ENCODE assay signal across 8 cellular contexts in the genomic region with DNA sequence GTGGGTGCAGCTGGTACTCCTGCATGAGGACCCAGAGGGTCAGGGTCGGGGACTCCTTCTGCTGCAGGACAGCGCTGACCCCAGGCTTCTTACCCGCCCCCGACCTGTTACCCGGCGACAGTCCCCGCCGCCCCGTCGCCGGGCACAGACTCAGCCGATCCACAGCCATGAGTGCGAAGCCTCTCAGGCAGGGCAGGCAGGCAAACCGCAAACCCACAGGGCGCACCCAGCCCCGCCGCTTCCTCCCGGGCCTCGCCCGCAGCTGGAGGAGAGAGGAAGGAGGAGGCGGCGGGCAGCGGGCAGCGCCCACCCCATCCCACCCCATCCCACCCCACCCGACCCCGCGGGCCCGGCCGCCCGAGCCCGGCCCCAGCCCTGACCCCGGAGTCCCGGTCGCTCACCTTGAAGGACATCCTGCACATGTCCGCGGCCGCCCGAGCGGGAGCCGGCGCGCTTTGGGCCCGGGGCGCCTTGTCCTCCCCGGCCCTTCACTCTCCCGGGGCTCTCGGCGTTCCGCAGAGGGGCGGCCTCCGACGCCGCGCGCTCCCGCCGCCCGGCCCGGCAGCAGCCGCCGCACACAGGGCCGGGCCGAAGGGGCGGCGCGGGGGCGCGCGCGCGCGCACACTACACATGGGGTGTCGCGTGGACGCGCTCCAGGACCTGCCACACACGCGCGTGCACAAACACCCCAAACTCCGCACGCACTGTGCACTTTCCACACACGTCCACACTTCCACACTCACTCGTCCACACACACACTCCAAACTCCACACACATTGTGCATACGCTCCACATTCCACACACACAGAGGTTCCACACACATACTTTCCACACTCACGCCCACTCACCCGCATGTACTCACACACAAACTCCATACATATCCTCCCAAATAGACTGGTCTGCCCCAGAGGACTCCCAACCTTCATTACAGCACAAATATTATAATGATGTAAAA. TPM values are rescaled to one million over a fixed set of nuclear protein-coding genes. Genes with fewer than 3 reads are reported as not detected.
DNase-seq lines count a peak whose midpoint lies in the region; TF ChIP-seq lines count a peak whose summit lies in the region.

A gene with protein sequence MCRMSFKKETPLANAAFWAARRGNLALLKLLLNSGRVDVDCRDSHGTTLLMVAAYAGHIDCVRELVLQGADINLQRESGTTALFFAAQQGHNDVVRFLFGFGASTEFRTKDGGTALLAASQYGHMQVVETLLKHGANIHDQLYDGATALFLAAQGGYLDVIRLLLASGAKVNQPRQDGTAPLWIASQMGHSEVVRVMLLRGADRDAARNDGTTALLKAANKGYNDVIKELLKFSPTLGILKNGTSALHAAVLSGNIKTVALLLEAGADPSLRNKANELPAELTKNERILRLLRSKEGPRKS (minus strand): TSS at position 603 of the 955 bp plus-strand sequence. CDS start 181 bp downstream, at position 422.

- H3K27me3 Mint-ChIP-seq in activated T-helper 2 cell treated with anti-CD3 and anti-CD28 coated beads, Interferon-gamma antibody, Interleukin-2, Interleukin-4, amounts not matched to agents 10 μg/mL and 5 μg/mL and 100 μg/mL, durations not matched to agents 14 hours and 24 hours and 36 hours (ENCODE audit: low read depth): peaks cover 69% of the 10 kb centered on the region

- H3K27me3 ChIP-seq in neuron (ENCODE audit: insufficient read depth, low read length): peaks cover 64% of the 10 kb centered on the region
- H3K27me3 ChIP-seq in transverse colon: peaks cover 64% of the 10 kb centered on the region

- H2AFZ ChIP-seq in neuron (ENCODE audit: low read depth, low read length): no peak within 1 kb of the TSS

- H3K27ac Mint-ChIP-seq in activated T-helper 2 cell treated with anti-CD3 and anti-CD28 coated beads, Interferon-gamma antibody, Interleukin-2, Interleukin-4, amounts not matched to agents 10 μg/mL and 5 μg/mL and 100 μg/mL, durations not matched to agents 14 hours and 24 hours and 36 hours: peak within 1 kb of the TSS; percentile 9

- in situ Hi-C loops in transverse colon (cut with MboI; ENCODE audit: low pct_ligation_motif_present in 1 of 4, low pct_unique_long_range_greater_than_20kb in 1 of 4, low sequenced_read_pairs in 3 of 4): no loop called here

- DNase-seq in NCI-H82 (lab: John Stamatoyannopoulos, UW) (peak; percentile 22), NCI-H82 treated with DMSO at 0.1 percent for 48 hours (lab: John Stamatoyannopoulos, UW; ENCODE audit: unreplicated experiment) (no peak), NOMO-1 treated with DMSO at 0.1 percent for 48 hours (lab: John Stamatoyannopoulos, UW; ENCODE audit: unreplicated experiment) (peak; percentile 28), foreskin fibroblast (peak; percentile 64 to 91), transverse colon (peak; percentile 44), cortex of kidney (lab: John Stamatoyannopoulos, UW) (no peak)
- peak; percentile 54 for DNase-seq in activated T-helper 2 cell treated with anti-CD3 and anti-CD28 coated beads, Interferon-gamma antibody, Interleukin-2, Interleukin-4, amounts not matched to agents 10 μg/mL and 5 μg/mL and 100 μg/mL, durations not matched to agents 14 hours and 24 hours and 36 hours (ENCODE audit: low spot score)

- H3K9me3 ChIP-seq in neuron (ENCODE audit: low read length) (no peaks in the 10 kb centered on the region), transverse colon (no peaks in the 10 kb centered on the region)

- H3K9me3 Mint-ChIP-seq in activated T-helper 2 cell treated with anti-CD3 and anti-CD28 coated beads, Interferon-gamma antibody, Interleukin-2, Interleukin-4, amounts not matched to agents 10 μg/mL and 5 μg/mL and 100 μg/mL, durations not matched to agents 14 hours and 24 hours and 36 hours: no peaks in the 10 kb centered on the region

- no peak within 1 kb of the TSS for H3K27ac ChIP-seq in transverse colon

- WGBS in transverse colon (ENCODE audit: low coverage in 1 of 2), 2 donors: 2 to 6% methylated on average over 4 to 79 of the region's 86 CpGs

- TF ChIP-seq CTCF in foreskin fibroblast (IDR thresholded peaks at IDR 0.05; ENCODE audit: low read depth, low read length) (no peak), transverse colon (IDR thresholded peaks at IDR 0.05) (no peak)

- no peaks in the 10 kb centered on the region for H3K36me3 ChIP-seq in neuron (ENCODE audit: insufficient read depth, low read length)
- no peaks in the 10 kb centered on the region for H3K36me3 ChIP-seq in transverse colon

- TF ChIP-seq EP300 in transverse colon (IDR thresholded peaks at IDR 0.05; ENCODE audit: low read depth): no peak

- H3K4me3 ChIP-seq in foreskin fibroblast (ENCODE audit: low read depth in 1 of 2, low read length in 2 of 2) (peak within 1 kb of the TSS; percentile 49 to 78), neuron (ENCODE audit: low read length) (peak within 1 kb of the TSS; percentile 39), transverse colon (peak within 1 kb of the TSS; percentile 37 to 64 (median 52))

- peak within 1 kb of the TSS; percentile 82 for H3K4me3 Mint-ChIP-seq in activated T-helper 2 cell treated with anti-CD3 and anti-CD28 coated beads, Interferon-gamma antibody, Interleukin-2, Interleukin-4, amounts not matched to agents 10 μg/mL and 5 μg/mL and 100 μg/mL, durations not matched to agents 14 hours and 24 hours and 36 hours (ENCODE audit: low read depth)

- peaks cover 17% of the 10 kb centered on the region for H3K4me1 Mint-ChIP-seq in activated T-helper 2 cell treated with anti-CD3 and anti-CD28 coated beads, Interferon-gamma antibody, Interleukin-2, Interleukin-4, amounts not matched to agents 10 μg/mL and 5 μg/mL and 100 μg/mL, durations not matched to agents 14 hours and 24 hours and 36 hours (ENCODE audit: low read depth)

- no peak for TF ChIP-seq POLR2A in transverse colon (IDR thresholded peaks at IDR 0.05)

- intact Hi-C loops in activated T-helper 2 cell treated with anti-CD3 and anti-CD28 coated beads, Interferon-gamma antibody, Interleukin-2, Interleukin-4, amounts not matched to agents 10 μg/mL and 5 μg/mL and 100 μg/mL, durations not matched to agents 14 hours and 24 hours and 36 hours (cut with micrococcal nuclease): loop anchor here (5.0 kb wide), 1 partner anchor 35 kb away; no protein-coding TSS in a partner anchor
- intact Hi-C loops in transverse colon (cut with DNase I; ENCODE audit: low total_unique reads): no loop called here

- H3K4me1 ChIP-seq in neuron (ENCODE audit: insufficient read depth, low read length): peaks cover 7% of the 10 kb centered on the region
- peaks cover 3 to 17% (median 6%) of the 10 kb centered on the region in 4 donors for H3K4me1 ChIP-seq in transverse colon

- no peaks in the 10 kb centered on the region for H3K36me3 Mint-ChIP-seq in activated T-helper 2 cell treated with anti-CD3 and anti-CD28 coated beads, Interferon-gamma antibody, Interleukin-2, Interleukin-4, amounts not matched to agents 10 μg/mL and 5 μg/mL and 100 μg/mL, durations not matched to agents 14 hours and 24 hours and 36 hours (ENCODE audit: low read depth)

RNA-seq across cellular contexts. Expression of the gene that starts here (rescaled TPM):
- total RNA-seq in activated T-helper 2 cell treated with anti-CD3 and anti-CD28 coated beads, Interferon-gamma antibody, Interleukin-2, Interleukin-4, amounts not matched to agents 10 μg/mL and 5 μg/mL and 100 μg/mL, durations not matched to agents 14 hours and 24 hours and 36 hours: not detected in 2 replicates
- 1 to 10 TPM in 2 of 4 donors, under 1 TPM in 2; 0.75 to 2.2 (median 1.5) TPM for total RNA-seq in transverse colon

Comparison
In these comparisons a context has a peak if more than half of its experiments do, and no peak if none do; other contexts are left out.
1. DNase-seq: peak in NCI-H82 (single experiment), NOMO-1 treated with DMSO at 0.1 percent for 48 hours (single experiment), foreskin fibroblast (2 of 2) and transverse colon (single experiment); none in NCI-H82 treated with DMSO at 0.1 percent for 48 hours (single experiment) and cortex of kidney (single experiment).
2. Peak in DNase-seq in activated T-helper 2 cell treated with anti-CD3 and anti-CD28 coated beads, Interferon-gamma antibody, Interleukin-2, Interleukin-4, amounts not matched to agents 10 μg/mL and 5 μg/mL and 100 μg/mL, durations not matched to agents 14 hours and 24 hours and 36 hours; RNA of the gene not detected or under 1 TPM.
3. Peak in every context shown above with its lines, with median percentiles within 50 percentile points of each other: H3K4me3 ChIP-seq.